18 cellular contexts compared by ENCODE assay signal in genomic region chr16:88356124-88356726, GRCh38.
"Had no signal": no experiment of that assay in that cellular context is flagged by ENCODE, and none has a peak within 500 bp of the region (broad histone marks: within the 10 kb centered on the region; RNA-seq: fewer than 3 reads in every experiment).

No MANE protein-coding gene starts in this region.

- FAIRE-seq: pancreas had no signal

- H3K4me1 ChIP-seq: body of pancreas, lower lobe of right lung, pancreas, suprapubic skin had no signal

- H3K27ac ChIP-seq: body of pancreas, coronary artery, lower lobe of right lung, pancreas, suprapubic skin had no signal

- H3K9me3 ChIP-seq: body of pancreas, lower lobe of right lung, pancreas, suprapubic skin had no signal

- H3K4me1 Mint-ChIP-seq: activated naive CD8-positive, alpha-beta T cell treated with anti-CD3 and anti-CD28 coated beads for 36 hours; mesothelial cell of epicardium had no signal

- H3K27me3 ChIP-seq: body of pancreas, pancreas had no signal

- H3K4me3 Mint-ChIP-seq: activated naive CD8-positive, alpha-beta T cell treated with anti-CD3 and anti-CD28 coated beads for 36 hours; activated T-helper 1 cell treated with anti-CD3 and anti-CD28 coated beads, Interleukin-12 subunit alpha, Interleukin-12 subunit beta, Interleukin-2, Interleukin-4 antibody, amounts not matched to agents 30 ng/mL and 10 ng/mL and 1 ng/mL, durations not matched to agents 14 hours and 24 hours and 36 hours; mesothelial cell of epicardium; neural crest cell; stimulated activated naive CD8-positive, alpha-beta T cell treated with anti-CD3 and anti-CD28 coated beads, Interleukin-15, Interleukin-2, amounts not matched to agents 100 ng/mL and 50 ng/mL, for 24 hours; T-helper 2 cell treated with Interferon-gamma antibody and Interleukin-4, amounts not matched to agents 5 μg/mL and 100 μg/mL, for 36 hours had no signal

- ATAC-seq: activated CD4-positive, CD25-positive, alpha-beta regulatory T cell treated with anti-CD3 and anti-CD28 coated beads, Interleukin-2, amount 50 U/mL, for 24 hours; body of pancreas; lower lobe of right lung; pancreas had no signal

- H3K4me3 ChIP-seq: body of pancreas, coronary artery, lower lobe of right lung, pancreas, suprapubic skin had no signal

- H3K36me3 Mint-ChIP-seq: activated naive CD8-positive, alpha-beta T cell treated with anti-CD3 and anti-CD28 coated beads for 36 hours; mesothelial cell of epicardium had no signal

- DNase-seq: activated CD4-positive, alpha-beta T cell treated with anti-CD3 and anti-CD28 coated beads, Interleukin-2, amount 50 U/mL, for 1 hour; activated CD8-positive, alpha-beta memory T cell treated with anti-CD3 and anti-CD28 coated beads for 24 hours; activated naive CD8-positive, alpha-beta T cell treated with anti-CD3 and anti-CD28 coated beads for 36 hours; amygdala; body of pancreas; caudate nucleus; hypothalamus; kidney glomerular epithelial cell had no signal

- H3K36me3 ChIP-seq: lower lobe of right lung, pancreas, suprapubic skin had no signal

- H3K27me3 Mint-ChIP-seq: stimulated activated naive CD8-positive, alpha-beta T cell treated with anti-CD3 and anti-CD28 coated beads, Interleukin-15, Interleukin-2, amounts not matched to agents 100 ng/mL and 50 ng/mL, for 24 hours had no signal

- H3K27ac Mint-ChIP-seq: activated naive CD8-positive, alpha-beta T cell treated with anti-CD3 and anti-CD28 coated beads for 36 hours; activated T-helper 1 cell treated with anti-CD3 and anti-CD28 coated beads, Interleukin-12 subunit alpha, Interleukin-12 subunit beta, Interleukin-2, Interleukin-4 antibody, amounts not matched to agents 30 ng/mL and 10 ng/mL and 1 ng/mL, durations not matched to agents 14 hours and 24 hours and 36 hours; mesothelial cell of epicardium; stimulated activated naive CD8-positive, alpha-beta T cell treated with anti-CD3 and anti-CD28 coated beads, Interleukin-15, Interleukin-2, amounts not matched to agents 100 ng/mL and 50 ng/mL, for 24 hours; T-helper 2 cell treated with Interferon-gamma antibody and Interleukin-4, amounts not matched to agents 5 μg/mL and 100 μg/mL, for 36 hours had no signal

- H3K9me3 Mint-ChIP-seq: activated naive CD8-positive, alpha-beta T cell treated with anti-CD3 and anti-CD28 coated beads for 36 hours; activated T-helper 1 cell treated with anti-CD3 and anti-CD28 coated beads, Interleukin-12 subunit alpha, Interleukin-12 subunit beta, Interleukin-2, Interleukin-4 antibody, amounts not matched to agents 30 ng/mL and 10 ng/mL and 1 ng/mL, durations not matched to agents 14 hours and 24 hours and 36 hours; neural crest cell; stimulated activated naive CD8-positive, alpha-beta T cell treated with anti-CD3 and anti-CD28 coated beads, Interleukin-15, Interleukin-2, amounts not matched to agents 100 ng/mL and 50 ng/mL, for 24 hours; T-helper 2 cell treated with Interferon-gamma antibody and Interleukin-4, amounts not matched to agents 5 μg/mL and 100 μg/mL, for 36 hours had no signal
